11 cellular contexts compared by ENCODE assay signal in genomic region chr20:44208165-44208564, GRCh38. TPM values are rescaled to one million over a fixed set of nuclear protein-coding genes. Genes with fewer than 3 reads are reported as not detected.
DNase-seq lines count a peak whose midpoint lies in the region; ATAC-seq and TF ChIP-seq lines count a peak whose summit lies in the region.
"Had no signal": no experiment of that assay in that cellular context is flagged by ENCODE, and none has a peak within 500 bp of the region (broad histone marks: within the 10 kb centered on the region; RNA-seq: fewer than 3 reads in every experiment).

No MANE protein-coding gene starts in this region.

- peaks cover 11% of the 10 kb centered on the region for H3K4me1 ChIP-seq in iPS-15b (ENCODE audit: control insufficient read depth, insufficient read depth, low read length)
- H3K4me1 ChIP-seq in thoracic aorta (ENCODE audit: control insufficient read depth in 1 of 2, low read depth in 2 of 2): peaks cover 39 to 69% of the 10 kb centered on the region in 2 donors

- peak overlapping the region; percentile 95 for H3K4me3 Mint-ChIP-seq in activated naive CD4-positive, alpha-beta T cell treated with anti-CD3 and anti-CD28 coated beads, Interleukin-2, amount 50 U/mL, for 24 hours
- peak overlapping the region; percentile 100; the same call in 1 of the 2 replicates for H3K4me3 Mint-ChIP-seq in WTC11

- peaks cover 7% of the 10 kb centered on the region for H3K36me3 Mint-ChIP-seq in activated naive CD4-positive, alpha-beta T cell treated with anti-CD3 and anti-CD28 coated beads, Interleukin-2, amount 50 U/mL, for 24 hours
- H3K36me3 Mint-ChIP-seq in WTC11: peaks cover 18% of the 10 kb centered on the region

- peaks cover 4% of the 10 kb centered on the region for H3K36me3 ChIP-seq in iPS-15b (ENCODE audit: control insufficient read depth, insufficient read depth, low read length)
- peaks cover 12% of the 10 kb centered on the region for H3K36me3 ChIP-seq in thoracic aorta

- no peaks in the 10 kb centered on the region for H3K9me3 ChIP-seq in iPS-15b (ENCODE audit: control insufficient read depth, insufficient read depth, low read length)
- H3K9me3 ChIP-seq in thoracic aorta: no peaks in the 10 kb centered on the region

- CTCF ChIA-PET in WTC11 (lab: Charles Lee): interaction anchor here (0.9 to 2.5 kb wide), 6 partner anchors 9 to 176 kb away, joined by 3 to 7 read pairs (median 4); partner anchors contain the start of genes FITM2 and GDAP1L1

- H3K4me1 Mint-ChIP-seq in activated naive CD4-positive, alpha-beta T cell treated with anti-CD3 and anti-CD28 coated beads, Interleukin-2, amount 50 U/mL, for 24 hours: peaks cover 78% of the 10 kb centered on the region
- H3K4me1 Mint-ChIP-seq in WTC11: peaks cover 35% of the 10 kb centered on the region

- no peak overlapping the region for H3K9ac ChIP-seq in iPS-15b (ENCODE audit: low read depth, low read length)

- no peaks in the 10 kb centered on the region for H3K27me3 Mint-ChIP-seq in activated naive CD4-positive, alpha-beta T cell treated with anti-CD3 and anti-CD28 coated beads, Interleukin-2, amount 50 U/mL, for 24 hours
- H3K27me3 Mint-ChIP-seq in WTC11 (ENCODE audit: low read depth): no peaks in the 10 kb centered on the region

- no peak for ATAC-seq in WTC11
- ATAC-seq in thoracic aorta (ENCODE audit: insufficient number of reproducible peaks, low FRiP score, low read depth): no peak
- no peak for ATAC-seq in GM21367 (IDR thresholded peaks at IDR 0.05; ENCODE audit: unreplicated experiment)
- ATAC-seq in HG02642 (IDR thresholded peaks at IDR 0.05; ENCODE audit: poor library complexity, unreplicated experiment): no peak

- no peak overlapping the region for H3K27ac Mint-ChIP-seq in activated naive CD4-positive, alpha-beta T cell treated with anti-CD3 and anti-CD28 coated beads, Interleukin-2, amount 50 U/mL, for 24 hours
- H3K27ac Mint-ChIP-seq in WTC11: peak overlapping the region; percentile 69

- POLR2A ChIA-PET in WTC11 (lab: Charles Lee): interaction anchor here (0.6 kb wide), 1 partner anchor 181 kb away, joined by 3 read pairs; no protein-coding TSS in a partner anchor

- TF ChIP-seq CTCF in WTC11 (IDR thresholded peaks at IDR 0.05) (no peak), thoracic aorta (IDR thresholded peaks at IDR 0.05) (no peak)

- H3K4me3 ChIP-seq in iPS-15b (ENCODE audit: low read depth, low read length): peak overlapping the region; percentile 94
- peak overlapping the region; percentile 93 for H3K4me3 ChIP-seq in thoracic aorta
- H3K4me3 ChIP-seq: lung had no signal

- H3K27me3 ChIP-seq in iPS-15b (ENCODE audit: control insufficient read depth, insufficient read depth, low read length): no peaks in the 10 kb centered on the region
- H3K27me3 ChIP-seq in thoracic aorta (replicated peaks; ENCODE audit: insufficient read depth): no peaks in the 10 kb centered on the region

- DNase-seq in activated naive CD4-positive, alpha-beta T cell treated with Interleukin-2 at 50 U/mL for 16 hours: no peak
- no peak for DNase-seq in WTC11 (ENCODE audit: low spot score)
- DNase-seq in thoracic aorta (ENCODE audit: low spot score): no peak
- DNase-seq in Kasumi-1 (lab: John Stamatoyannopoulos, UW): no peak
- DNase-seq: caudate nucleus, NCI-H187 had no signal

- H3K9me3 Mint-ChIP-seq in activated naive CD4-positive, alpha-beta T cell treated with anti-CD3 and anti-CD28 coated beads, Interleukin-2, amount 50 U/mL, for 24 hours: no peaks in the 10 kb centered on the region
- H3K9me3 Mint-ChIP-seq in WTC11: no peaks in the 10 kb centered on the region

- peak overlapping the region; percentile 30 to 98 for H3K27ac ChIP-seq in thoracic aorta

TF ChIP-seq in WTC11, 78 proteins besides CTCF, POLR2A, EP300 and RAD21 (continues in another document):
- TF ChIP-seq PRDM15 (CRISPR knock-in tag; IDR thresholded peaks at IDR 0.05): no peak
- no peak for TF ChIP-seq ZMAT4 (CRISPR knock-in tag; IDR thresholded peaks at IDR 0.05)
- TF ChIP-seq EMX1 (CRISPR knock-in tag; IDR thresholded peaks at IDR 0.05): no peak
- TF ChIP-seq SMAD3 (CRISPR knock-in tag; IDR thresholded peaks at IDR 0.05; ENCODE audit: borderline replicate concordance): no peak
- no peak for TF ChIP-seq CREB1 (CRISPR knock-in tag; IDR thresholded peaks at IDR 0.05)
- no peak for TF ChIP-seq ARID4B (CRISPR knock-in tag; IDR thresholded peaks at IDR 0.05; ENCODE audit: borderline replicate concordance)
- TF ChIP-seq JUN (CRISPR knock-in tag; IDR thresholded peaks at IDR 0.05): no peak
- TF ChIP-seq ELF4 (CRISPR knock-in tag; IDR thresholded peaks at IDR 0.05; ENCODE audit: low read depth): no peak
- TF ChIP-seq ZNF263 (CRISPR knock-in tag; IDR thresholded peaks at IDR 0.05; ENCODE audit: low read depth): no peak
- no peak for TF ChIP-seq GTF2I (CRISPR knock-in tag; conservative IDR thresholded peaks at IDR 0.05)
- TF ChIP-seq, protein P1, sequence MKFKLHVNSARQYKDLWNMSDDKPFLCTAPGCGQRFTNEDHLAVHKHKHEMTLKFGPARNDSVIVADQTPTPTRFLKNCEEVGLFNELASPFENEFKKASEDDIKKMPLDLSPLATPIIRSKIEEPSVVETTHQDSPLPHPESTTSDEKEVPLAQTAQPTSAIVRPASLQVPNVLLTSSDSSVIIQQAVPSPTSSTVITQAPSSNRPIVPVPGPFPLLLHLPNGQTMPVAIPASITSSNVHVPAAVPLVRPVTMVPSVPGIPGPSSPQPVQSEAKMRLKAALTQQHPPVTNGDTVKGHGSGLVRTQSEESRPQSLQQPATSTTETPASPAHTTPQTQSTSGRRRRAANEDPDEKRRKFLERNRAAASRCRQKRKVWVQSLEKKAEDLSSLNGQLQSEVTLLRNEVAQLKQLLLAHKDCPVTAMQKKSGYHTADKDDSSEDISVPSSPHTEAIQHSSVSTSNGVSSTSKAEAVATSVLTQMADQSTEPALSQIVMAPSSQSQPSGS (CRISPR knock-in tag; IDR thresholded peaks at IDR 0.05; ENCODE audit: borderline replicate concordance, low read depth): no peak

RNA-seq across cellular contexts. Expression of gene OSER1, which starts 2.4 kb away (rescaled TPM):
- total RNA-seq in WTC11 (2021) (21.4 to 24.3 TPM (median 21.8 TPM) in 3 replicates), thoracic aorta (10 to 100 TPM; 33.6 to 34.4 TPM)

RNA-seq across cellular contexts. Expression of gene JPH2, which starts 21.2 kb away (rescaled TPM):
- total RNA-seq in WTC11 (2021) (0.81 to 1.1 TPM (median 0.94 TPM) in 3 replicates), thoracic aorta (100 to 1,000 TPM; 169 to 179 TPM)

RNA-seq across cellular contexts. Expression of gene GDAP1L1, which starts 38.9 kb away (rescaled TPM):
- total RNA-seq in WTC11 (2021) (7.5 to 10.3 TPM (median 8.8 TPM) in 3 replicates), thoracic aorta (not detected)
- total RNA-seq: lung had no signal

Comparison
In these comparisons a context has a peak if more than half of its experiments do, and no peak if none do; other contexts are left out.
1. RNA of gene JPH2, which starts 21.2 kb away (total RNA-seq): 169 to 179 TPM in thoracic aorta; 0.81 to 1.1 TPM in WTC11; every median in the first group is over 10 times any median in the second.